In the genomic region with DNA sequence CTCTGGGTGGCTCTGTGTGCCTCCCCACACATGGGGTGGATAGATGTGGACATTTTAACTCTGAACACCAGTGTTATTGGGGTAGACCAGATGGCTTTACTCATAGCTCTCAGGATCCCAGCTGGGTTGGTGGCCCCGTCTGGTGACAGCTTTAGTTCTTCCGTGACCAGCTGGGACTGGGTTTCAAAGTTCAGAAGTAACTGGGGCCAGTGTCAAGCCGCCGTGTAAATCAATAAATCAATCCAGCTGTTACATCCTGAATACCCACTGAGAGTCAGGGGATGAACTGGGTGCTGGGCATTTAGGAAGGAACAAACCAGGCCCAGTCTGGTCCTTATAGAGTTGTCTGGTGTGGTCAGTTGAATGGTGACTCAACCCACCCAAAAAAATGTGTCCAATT, we compare ENCODE assay signal across 2 cellular contexts.
TF ChIP-seq lines count a peak whose summit lies in the region.

No MANE protein-coding gene starts in this region.

TF ChIP-seq in H1, 55 proteins besides CTCF, POLR2A, EP300 and RAD21:
- no peak for TF ChIP-seq CBX5 (IDR thresholded peaks at IDR 0.05; ENCODE audit: low read depth, low read length)
- TF ChIP-seq, protein P1, sequence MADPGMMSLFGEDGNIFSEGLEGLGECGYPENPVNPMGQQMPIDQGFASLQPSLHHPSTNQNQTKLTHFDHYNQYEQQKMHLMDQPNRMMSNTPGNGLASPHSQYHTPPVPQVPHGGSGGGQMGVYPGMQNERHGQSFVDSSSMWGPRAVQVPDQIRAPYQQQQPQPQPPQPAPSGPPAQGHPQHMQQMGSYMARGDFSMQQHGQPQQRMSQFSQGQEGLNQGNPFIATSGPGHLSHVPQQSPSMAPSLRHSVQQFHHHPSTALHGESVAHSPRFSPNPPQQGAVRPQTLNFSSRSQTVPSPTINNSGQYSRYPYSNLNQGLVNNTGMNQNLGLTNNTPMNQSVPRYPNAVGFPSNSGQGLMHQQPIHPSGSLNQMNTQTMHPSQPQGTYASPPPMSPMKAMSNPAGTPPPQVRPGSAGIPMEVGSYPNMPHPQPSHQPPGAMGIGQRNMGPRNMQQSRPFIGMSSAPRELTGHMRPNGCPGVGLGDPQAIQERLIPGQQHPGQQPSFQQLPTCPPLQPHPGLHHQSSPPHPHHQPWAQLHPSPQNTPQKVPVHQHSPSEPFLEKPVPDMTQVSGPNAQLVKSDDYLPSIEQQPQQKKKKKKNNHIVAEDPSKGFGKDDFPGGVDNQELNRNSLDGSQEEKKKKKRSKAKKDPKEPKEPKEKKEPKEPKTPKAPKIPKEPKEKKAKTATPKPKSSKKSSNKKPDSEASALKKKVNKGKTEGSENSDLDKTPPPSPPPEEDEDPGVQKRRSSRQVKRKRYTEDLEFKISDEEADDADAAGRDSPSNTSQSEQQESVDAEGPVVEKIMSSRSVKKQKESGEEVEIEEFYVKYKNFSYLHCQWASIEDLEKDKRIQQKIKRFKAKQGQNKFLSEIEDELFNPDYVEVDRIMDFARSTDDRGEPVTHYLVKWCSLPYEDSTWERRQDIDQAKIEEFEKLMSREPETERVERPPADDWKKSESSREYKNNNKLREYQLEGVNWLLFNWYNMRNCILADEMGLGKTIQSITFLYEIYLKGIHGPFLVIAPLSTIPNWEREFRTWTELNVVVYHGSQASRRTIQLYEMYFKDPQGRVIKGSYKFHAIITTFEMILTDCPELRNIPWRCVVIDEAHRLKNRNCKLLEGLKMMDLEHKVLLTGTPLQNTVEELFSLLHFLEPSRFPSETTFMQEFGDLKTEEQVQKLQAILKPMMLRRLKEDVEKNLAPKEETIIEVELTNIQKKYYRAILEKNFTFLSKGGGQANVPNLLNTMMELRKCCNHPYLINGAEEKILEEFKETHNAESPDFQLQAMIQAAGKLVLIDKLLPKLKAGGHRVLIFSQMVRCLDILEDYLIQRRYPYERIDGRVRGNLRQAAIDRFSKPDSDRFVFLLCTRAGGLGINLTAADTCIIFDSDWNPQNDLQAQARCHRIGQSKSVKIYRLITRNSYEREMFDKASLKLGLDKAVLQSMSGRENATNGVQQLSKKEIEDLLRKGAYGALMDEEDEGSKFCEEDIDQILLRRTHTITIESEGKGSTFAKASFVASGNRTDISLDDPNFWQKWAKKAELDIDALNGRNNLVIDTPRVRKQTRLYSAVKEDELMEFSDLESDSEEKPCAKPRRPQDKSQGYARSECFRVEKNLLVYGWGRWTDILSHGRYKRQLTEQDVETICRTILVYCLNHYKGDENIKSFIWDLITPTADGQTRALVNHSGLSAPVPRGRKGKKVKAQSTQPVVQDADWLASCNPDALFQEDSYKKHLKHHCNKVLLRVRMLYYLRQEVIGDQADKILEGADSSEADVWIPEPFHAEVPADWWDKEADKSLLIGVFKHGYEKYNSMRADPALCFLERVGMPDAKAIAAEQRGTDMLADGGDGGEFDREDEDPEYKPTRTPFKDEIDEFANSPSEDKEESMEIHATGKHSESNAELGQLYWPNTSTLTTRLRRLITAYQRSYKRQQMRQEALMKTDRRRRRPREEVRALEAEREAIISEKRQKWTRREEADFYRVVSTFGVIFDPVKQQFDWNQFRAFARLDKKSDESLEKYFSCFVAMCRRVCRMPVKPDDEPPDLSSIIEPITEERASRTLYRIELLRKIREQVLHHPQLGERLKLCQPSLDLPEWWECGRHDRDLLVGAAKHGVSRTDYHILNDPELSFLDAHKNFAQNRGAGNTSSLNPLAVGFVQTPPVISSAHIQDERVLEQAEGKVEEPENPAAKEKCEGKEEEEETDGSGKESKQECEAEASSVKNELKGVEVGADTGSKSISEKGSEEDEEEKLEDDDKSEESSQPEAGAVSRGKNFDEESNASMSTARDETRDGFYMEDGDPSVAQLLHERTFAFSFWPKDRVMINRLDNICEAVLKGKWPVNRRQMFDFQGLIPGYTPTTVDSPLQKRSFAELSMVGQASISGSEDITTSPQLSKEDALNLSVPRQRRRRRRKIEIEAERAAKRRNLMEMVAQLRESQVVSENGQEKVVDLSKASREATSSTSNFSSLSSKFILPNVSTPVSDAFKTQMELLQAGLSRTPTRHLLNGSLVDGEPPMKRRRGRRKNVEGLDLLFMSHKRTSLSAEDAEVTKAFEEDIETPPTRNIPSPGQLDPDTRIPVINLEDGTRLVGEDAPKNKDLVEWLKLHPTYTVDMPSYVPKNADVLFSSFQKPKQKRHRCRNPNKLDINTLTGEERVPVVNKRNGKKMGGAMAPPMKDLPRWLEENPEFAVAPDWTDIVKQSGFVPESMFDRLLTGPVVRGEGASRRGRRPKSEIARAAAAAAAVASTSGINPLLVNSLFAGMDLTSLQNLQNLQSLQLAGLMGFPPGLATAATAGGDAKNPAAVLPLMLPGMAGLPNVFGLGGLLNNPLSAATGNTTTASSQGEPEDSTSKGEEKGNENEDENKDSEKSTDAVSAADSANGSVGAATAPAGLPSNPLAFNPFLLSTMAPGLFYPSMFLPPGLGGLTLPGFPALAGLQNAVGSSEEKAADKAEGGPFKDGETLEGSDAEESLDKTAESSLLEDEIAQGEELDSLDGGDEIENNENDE (IDR thresholded peaks at IDR 0.05; ENCODE audit: insufficient replicate concordance, low read length) = no peak

TF ChIP-seq in HepG2, 621 proteins besides CTCF, POLR2A, EP300 and RAD21 (continues in another document):
- TF ChIP-seq SMAD3 (CRISPR knock-in tag; IDR thresholded peaks at IDR 0.05) = 0 out of 2 replicates have a peak, but pooled peaks have one; percentile 44
- TF ChIP-seq ZNF674 (CRISPR knock-in tag; IDR thresholded peaks at IDR 0.05; ENCODE audit: low read depth) = no peak
- no peak for TF ChIP-seq ZNF296 (CRISPR knock-in tag; conservative IDR thresholded peaks at IDR 0.05)
- TF ChIP-seq JUND (CRISPR knock-in tag; IDR thresholded peaks at IDR 0.05) = 0 out of 2 replicates have a peak, but pooled peaks have one; percentile 5
- TF ChIP-seq, protein P2, sequence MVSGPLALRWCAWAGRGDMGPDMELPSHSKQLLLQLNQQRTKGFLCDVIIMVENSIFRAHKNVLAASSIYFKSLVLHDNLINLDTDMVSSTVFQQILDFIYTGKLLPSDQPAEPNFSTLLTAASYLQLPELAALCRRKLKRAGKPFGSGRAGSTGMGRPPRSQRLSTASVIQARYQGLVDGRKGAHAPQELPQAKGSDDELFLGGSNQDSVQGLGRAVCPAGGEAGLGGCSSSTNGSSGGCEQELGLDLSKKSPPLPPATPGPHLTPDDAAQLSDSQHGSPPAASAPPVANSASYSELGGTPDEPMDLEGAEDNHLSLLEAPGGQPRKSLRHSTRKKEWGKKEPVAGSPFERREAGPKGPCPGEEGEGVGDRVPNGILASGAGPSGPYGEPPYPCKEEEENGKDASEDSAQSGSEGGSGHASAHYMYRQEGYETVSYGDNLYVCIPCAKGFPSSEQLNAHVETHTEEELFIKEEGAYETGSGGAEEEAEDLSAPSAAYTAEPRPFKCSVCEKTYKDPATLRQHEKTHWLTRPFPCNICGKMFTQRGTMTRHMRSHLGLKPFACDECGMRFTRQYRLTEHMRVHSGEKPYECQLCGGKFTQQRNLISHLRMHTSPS (CRISPR knock-in tag; IDR thresholded peaks at IDR 0.05; ENCODE audit: low read depth) = peak; percentile 44; the same call in 1 of the 2 replicates
- TF ChIP-seq PHF21A (CRISPR knock-in tag; IDR thresholded peaks at IDR 0.05) = peak; percentile 43; the same call in 1 of the 2 replicates
- TF ChIP-seq, protein P3, sequence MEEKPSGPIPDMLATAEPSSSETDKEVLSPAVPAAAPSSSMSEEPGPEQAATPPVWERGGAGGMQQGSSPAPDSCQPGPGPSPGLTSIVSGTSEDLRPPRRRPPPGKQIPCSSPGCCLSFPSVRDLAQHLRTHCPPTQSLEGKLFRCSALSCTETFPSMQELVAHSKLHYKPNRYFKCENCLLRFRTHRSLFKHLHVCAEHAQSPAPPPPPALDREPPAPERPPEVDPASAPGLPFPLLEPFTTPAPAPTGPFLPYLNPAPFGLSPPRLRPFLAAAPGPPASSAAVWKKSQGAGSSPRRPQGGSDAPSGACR (CRISPR knock-in tag; IDR thresholded peaks at IDR 0.05) = no peak
- peak; percentile 24; the same call in 1 of the 2 replicates for TF ChIP-seq ZFX (CRISPR knock-in tag; IDR thresholded peaks at IDR 0.05; ENCODE audit: low read depth)
- 0 out of 2 replicates have a peak, but pooled peaks have one; percentile 37 for TF ChIP-seq MEIS2 (CRISPR knock-in tag; IDR thresholded peaks at IDR 0.05)
- TF ChIP-seq FOXK2 (IDR thresholded peaks at IDR 0.05) = no peak
- TF ChIP-seq, protein P4, sequence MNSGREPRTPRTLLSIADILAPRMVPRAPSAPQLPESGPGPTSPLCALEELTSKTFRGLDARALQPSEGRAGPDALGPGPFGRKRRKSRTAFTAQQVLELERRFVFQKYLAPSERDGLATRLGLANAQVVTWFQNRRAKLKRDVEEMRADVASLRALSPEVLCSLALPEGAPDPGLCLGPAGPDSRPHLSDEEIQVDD (CRISPR knock-in tag; IDR thresholded peaks at IDR 0.05; ENCODE audit: borderline replicate concordance) = no peak
- TF ChIP-seq EZH2 (conservative IDR thresholded peaks at IDR 0.05; ENCODE audit: low read depth, low read length) = no peak
- TF ChIP-seq ZBTB42 (CRISPR knock-in tag; IDR thresholded peaks at IDR 0.05) = peak; percentile 31; the same call in 1 of the 2 replicates
- TF ChIP-seq, protein P5, sequence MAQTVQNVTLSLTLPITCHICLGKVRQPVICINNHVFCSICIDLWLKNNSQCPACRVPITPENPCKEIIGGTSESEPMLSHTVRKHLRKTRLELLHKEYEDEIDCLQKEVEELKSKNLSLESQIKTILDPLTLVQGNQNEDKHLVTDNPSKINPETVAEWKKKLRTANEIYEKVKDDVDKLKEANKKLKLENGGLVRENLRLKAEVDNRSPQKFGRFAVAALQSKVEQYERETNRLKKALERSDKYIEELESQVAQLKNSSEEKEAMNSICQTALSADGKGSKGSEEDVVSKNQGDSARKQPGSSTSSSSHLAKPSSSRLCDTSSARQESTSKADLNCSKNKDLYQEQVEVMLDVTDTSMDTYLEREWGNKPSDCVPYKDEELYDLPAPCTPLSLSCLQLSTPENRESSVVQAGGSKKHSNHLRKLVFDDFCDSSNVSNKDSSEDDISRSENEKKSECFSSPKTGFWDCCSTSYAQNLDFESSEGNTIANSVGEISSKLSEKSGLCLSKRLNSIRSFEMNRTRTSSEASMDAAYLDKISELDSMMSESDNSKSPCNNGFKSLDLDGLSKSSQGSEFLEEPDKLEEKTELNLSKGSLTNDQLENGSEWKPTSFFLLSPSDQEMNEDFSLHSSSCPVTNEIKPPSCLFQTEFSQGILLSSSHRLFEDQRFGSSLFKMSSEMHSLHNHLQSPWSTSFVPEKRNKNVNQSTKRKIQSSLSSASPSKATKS (CRISPR knock-in tag; IDR thresholded peaks at IDR 0.05) = no peak
- no peak for TF ChIP-seq BCL6 (CRISPR knock-in tag; IDR thresholded peaks at IDR 0.05)
- TF ChIP-seq HNRNPUL1 (IDR thresholded peaks at IDR 0.05; ENCODE audit: low read depth, low read length) = no peak
- TF ChIP-seq SKI (IDR thresholded peaks at IDR 0.05; ENCODE audit: partially characterized antibody) = peak; percentile 20
- TF ChIP-seq, protein P6, sequence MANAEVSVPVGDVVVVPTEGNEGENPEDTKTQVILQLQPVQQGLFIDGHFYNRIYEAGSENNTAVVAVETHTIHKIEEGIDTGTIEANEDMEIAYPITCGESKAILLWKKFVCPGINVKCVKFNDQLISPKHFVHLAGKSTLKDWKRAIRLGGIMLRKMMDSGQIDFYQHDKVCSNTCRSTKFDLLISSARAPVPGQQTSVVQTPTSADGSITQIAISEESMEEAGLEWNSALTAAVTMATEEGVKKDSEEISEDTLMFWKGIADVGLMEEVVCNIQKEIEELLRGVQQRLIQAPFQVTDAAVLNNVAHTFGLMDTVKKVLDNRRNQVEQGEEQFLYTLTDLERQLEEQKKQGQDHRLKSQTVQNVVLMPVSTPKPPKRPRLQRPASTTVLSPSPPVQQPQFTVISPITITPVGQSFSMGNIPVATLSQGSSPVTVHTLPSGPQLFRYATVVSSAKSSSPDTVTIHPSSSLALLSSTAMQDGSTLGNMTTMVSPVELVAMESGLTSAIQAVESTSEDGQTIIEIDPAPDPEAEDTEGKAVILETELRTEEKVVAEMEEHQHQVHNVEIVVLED (CRISPR knock-in tag; IDR thresholded peaks at IDR 0.05; ENCODE audit: borderline replicate concordance) = no peak; the same call in 1 of the 2 replicates
- TF ChIP-seq FOXK1 (CRISPR knock-in tag; IDR thresholded peaks at IDR 0.05; ENCODE audit: borderline replicate concordance, low read depth) = 0 out of 2 replicates have a peak, but pooled peaks have one; percentile 32
- TF ChIP-seq ZBTB7B (CRISPR knock-in tag; IDR thresholded peaks at IDR 0.05) = 0 out of 2 replicates have a peak, but pooled peaks have one; percentile 43
- TF ChIP-seq, protein P7, sequence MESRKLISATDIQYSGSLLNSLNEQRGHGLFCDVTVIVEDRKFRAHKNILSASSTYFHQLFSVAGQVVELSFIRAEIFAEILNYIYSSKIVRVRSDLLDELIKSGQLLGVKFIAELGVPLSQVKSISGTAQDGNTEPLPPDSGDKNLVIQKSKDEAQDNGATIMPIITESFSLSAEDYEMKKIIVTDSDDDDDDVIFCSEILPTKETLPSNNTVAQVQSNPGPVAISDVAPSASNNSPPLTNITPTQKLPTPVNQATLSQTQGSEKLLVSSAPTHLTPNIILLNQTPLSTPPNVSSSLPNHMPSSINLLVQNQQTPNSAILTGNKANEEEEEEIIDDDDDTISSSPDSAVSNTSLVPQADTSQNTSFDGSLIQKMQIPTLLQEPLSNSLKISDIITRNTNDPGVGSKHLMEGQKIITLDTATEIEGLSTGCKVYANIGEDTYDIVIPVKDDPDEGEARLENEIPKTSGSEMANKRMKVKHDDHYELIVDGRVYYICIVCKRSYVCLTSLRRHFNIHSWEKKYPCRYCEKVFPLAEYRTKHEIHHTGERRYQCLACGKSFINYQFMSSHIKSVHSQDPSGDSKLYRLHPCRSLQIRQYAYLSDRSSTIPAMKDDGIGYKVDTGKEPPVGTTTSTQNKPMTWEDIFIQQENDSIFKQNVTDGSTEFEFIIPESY (CRISPR knock-in tag; IDR thresholded peaks at IDR 0.05) = peak; percentile 93
- peak; percentile 74; the same call in 1 of the 2 replicates for TF ChIP-seq SALL1 (CRISPR knock-in tag; IDR thresholded peaks at IDR 0.05)
- TF ChIP-seq, protein P8, sequence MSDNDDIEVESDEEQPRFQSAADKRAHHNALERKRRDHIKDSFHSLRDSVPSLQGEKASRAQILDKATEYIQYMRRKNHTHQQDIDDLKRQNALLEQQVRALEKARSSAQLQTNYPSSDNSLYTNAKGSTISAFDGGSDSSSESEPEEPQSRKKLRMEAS (IDR thresholded peaks at IDR 0.05) = 0 out of 2 replicates have a peak, but pooled peaks have one; percentile 18
- peak; percentile 69; the same call in 1 of the 2 replicates for TF ChIP-seq RARA (CRISPR knock-in tag; IDR thresholded peaks at IDR 0.05)
- TF ChIP-seq SIN3A (IDR thresholded peaks at IDR 0.05; ENCODE audit: borderline replicate concordance, low read depth, low read length) = 0 out of 2 replicates have a peak, but pooled peaks have one; percentile 48
- no peak for TF ChIP-seq ZSCAN21 (CRISPR knock-in tag; IDR thresholded peaks at IDR 0.05; ENCODE audit: borderline replicate concordance)
- TF ChIP-seq MIER3 (CRISPR knock-in tag; IDR thresholded peaks at IDR 0.05; ENCODE audit: borderline replicate concordance) = peak; percentile 29; the same call in 1 of the 2 replicates
- TF ChIP-seq ZNF430 (CRISPR knock-in tag; IDR thresholded peaks at IDR 0.05) = 0 out of 2 replicates have a peak, but pooled peaks have one; percentile 31
- peak; percentile 45; the same call in 1 of the 2 replicates for TF ChIP-seq HDAC2 (CRISPR knock-in tag; IDR thresholded peaks at IDR 0.05)
- TF ChIP-seq MED1 (CRISPR knock-in tag; IDR thresholded peaks at IDR 0.05) = peak; percentile 43; the same call in 1 of the 2 replicates
- TF ChIP-seq ZNF614 (CRISPR knock-in tag; IDR thresholded peaks at IDR 0.05; ENCODE audit: borderline replicate concordance) = 0 out of 2 replicates have a peak, but pooled peaks have one; percentile 25
- no peak for TF ChIP-seq JUN (CRISPR knock-in tag; IDR thresholded peaks at IDR 0.05)
